In the genomic region with DNA sequence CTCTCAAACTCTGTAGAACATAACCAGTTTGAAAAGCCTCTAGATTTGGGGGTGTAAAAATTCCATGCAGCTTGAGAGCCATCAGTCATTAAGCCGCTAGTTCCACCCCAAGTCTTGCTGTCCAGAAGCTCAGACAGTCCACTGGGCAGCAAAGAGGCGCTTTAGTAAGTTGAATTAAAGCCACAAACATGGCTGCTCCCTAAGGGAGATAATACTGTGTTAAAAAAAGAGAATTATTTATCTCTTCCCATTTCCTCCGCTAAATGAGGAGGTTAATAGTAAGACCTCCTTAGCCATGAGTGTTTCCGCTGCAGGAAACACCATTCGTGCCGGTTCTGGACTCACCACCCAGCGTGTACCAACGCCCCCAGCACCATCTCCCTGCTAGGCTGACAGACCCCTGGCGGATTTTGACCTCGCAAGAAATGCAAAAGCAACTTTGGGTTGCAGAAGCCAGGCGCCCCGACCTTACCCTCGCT, we compare ENCODE assay signal across 8 cellular contexts. TPM values are rescaled to one million over a fixed set of nuclear protein-coding genes. Genes with fewer than 3 reads are reported as not detected.
A peak's percentile ranks its signal among the peaks of the same experiment; 100 is the strongest.
DNase-seq lines count a peak whose midpoint lies in the region; ATAC-seq, FAIRE-seq and TF ChIP-seq lines count a peak whose summit lies in the region.

No MANE protein-coding gene starts in this region.

- TF ChIP-seq POLR2A in HCT116 (IDR thresholded peaks at IDR 0.05; ENCODE audit: borderline replicate concordance, extremely low read depth, insufficient read depth, insufficient read length) (no peak), K562 (conservative IDR thresholded peaks at IDR 0.05) (no peak)

- H3K4me1 ChIP-seq in HCT116 (ENCODE audit: control insufficient read depth in 1 of 2, insufficient read depth in 2 of 2, low read length in 2 of 2) (peaks cover 18 to 34% of the 10 kb centered on the region in 2 experiments; a peak in 3 of 4 replicates), MM.1S (ENCODE audit: low read length) (peaks cover 23% of the 10 kb centered on the region), K562 (replicated peaks in 1 of 2; ENCODE audit: control insufficient read depth in 2 of 2, insufficient read depth in 2 of 2, low read length in 2 of 2) (peaks cover 24 to 31% of the 10 kb centered on the region in 2 experiments), keratinocyte (ENCODE audit: control insufficient read depth, extremely low read depth, insufficient read depth, low read length) (peaks cover 44% of the 10 kb centered on the region)

- intact Hi-C loops in HCT116 (cut with micrococcal nuclease), result loop anchor here (2.0 to 10.0 kb wide), 3 partner anchors 76 to 691 kb away; a partner anchor contains a TSS
- intact Hi-C loops in K562 (cut with micrococcal nuclease), result loop anchor here (2.0 to 10.0 kb wide), 6 partner anchors 77 to 309 kb away; a partner anchor contains a TSS

- peak; percentile 54 for ATAC-seq in HCT116
- ATAC-seq in K562, result peak; percentile 59

- H3K4me3 ChIP-seq in HCT116 (replicated peaks in 1 of 2; ENCODE audit: low read depth in 1 of 2, low read length in 2 of 2) (peak overlapping the region; percentile 47 to 87), MM.1S (ENCODE audit: low read length) (peak overlapping the region; percentile 91), K562 (peak overlapping the region; percentile 88), keratinocyte (ENCODE audit: control insufficient read depth in 2 of 3, extremely low read depth in 1 of 3, insufficient read depth in 2 of 3, low read depth in 1 of 3, low read length in 3 of 3) (peak overlapping the region; percentile 90 to 93 (median 91))

- H3K9me1 ChIP-seq in K562 (ENCODE audit: control insufficient read depth, insufficient read depth, low read length) (no peaks in the 10 kb centered on the region), keratinocyte (ENCODE audit: control insufficient read depth, extremely low read depth, insufficient read depth, low read length) (no peaks in the 10 kb centered on the region)

- CTCF ChIA-PET in HCT116 (lab: Charles Lee) (interaction anchor here (0.8 to 1.4 kb wide), 5 partner anchors 9 to 163 kb away, joined by 3 to 6 read pairs (median 5); a partner anchor contains a TSS), K562 (lab: Yijun Ruan, JAX; ENCODE audit: low intra/inter-chr PET ratio) (interaction anchor here (1.3 kb wide), 1 partner anchor 160 kb away, joined by 3 read pairs; no protein-coding TSS in a partner anchor)

- no peaks in the 10 kb centered on the region; a peak in 1 of 4 replicates for H3K36me3 ChIP-seq in HCT116 (ENCODE audit: control insufficient read depth in 1 of 2, insufficient read depth in 2 of 2, low read length in 2 of 2)
- no peaks in the 10 kb centered on the region for H3K36me3 ChIP-seq in MM.1S (replicated peaks; ENCODE audit: insufficient read depth, low read length)
- no peaks in the 10 kb centered on the region; the same call in 2 of the 3 replicates for H3K36me3 ChIP-seq in K562 (ENCODE audit: control insufficient read depth, insufficient read depth, low read length)
- H3K36me3 ChIP-seq in keratinocyte (ENCODE audit: control insufficient read depth in 2 of 2, extremely low read depth in 1 of 2, insufficient read depth in 2 of 2, low read length in 2 of 2), result peaks cover 0 to 2% of the 10 kb centered on the region in 2 experiments

- peak; percentile 13 for DNase-seq in activated T-cell treated with anti-CD3 and anti-CD28 coated beads for 24 hours (ENCODE audit: low read depth)
- no peak for DNase-seq in activated T-cell treated with anti-CD3 and anti-CD28 coated beads, Interleukin-2, amount 50 U/mL, for 1 hour
- DNase-seq in HCT116 (ENCODE audit: low read depth, low spot score), result no peak
- DNase-seq in MM.1S, result peak; percentile 12
- DNase-seq in K562 (ENCODE audit: extremely low read depth in 1 of 4, low spot score in 3 of 4), result peak; percentile 15 to 45 (median 22)
- DNase-seq in keratinocyte (ENCODE audit: low read depth, low spot score), result no peak
- peak; percentile 5 for DNase-seq in stimulated activated CD8-positive, alpha-beta memory T cell treated with anti-CD3 and anti-CD28 coated beads, Interleukin-15, amount 100 ng/mL, for 24 hours (ENCODE audit: low read depth)
- no peak for DNase-seq in ecto neural progenitor cell (ENCODE audit: low spot score)

- BruUV-seq in HCT116 (replicated peaks; lab: Mats Ljungman, UMichigan), result no TSS peak
- BruUV-seq in K562 (replicated peaks; lab: Mats Ljungman, UMichigan), result no TSS peak

- H3K9me2 ChIP-seq in HCT116 (ENCODE audit: insufficient read depth), result no peaks in the 10 kb centered on the region
- H3K9me2 ChIP-seq in MM.1S (replicated peaks; ENCODE audit: insufficient read depth, low read length), result no peaks in the 10 kb centered on the region

- FAIRE-seq in K562 (lab: Jason Lieb, UNC), result no peak
- no peak for FAIRE-seq in keratinocyte (lab: Jason Lieb, UNC)

- H3K4me2 ChIP-seq in HCT116 (ENCODE audit: low read length) (peak overlapping the region; percentile 99), MM.1S (ENCODE audit: low read depth, low read length) (peak overlapping the region; percentile 96), K562 (ENCODE audit: insufficient read depth, low read length) (peak overlapping the region; percentile 84), keratinocyte (ENCODE audit: control insufficient read depth, extremely low read depth, insufficient read depth, low read depth, low read length) (peak overlapping the region; percentile 74)

- H4K20me1 ChIP-seq in HCT116 (ENCODE audit: insufficient read depth), result no peaks in the 10 kb centered on the region
- no peaks in the 10 kb centered on the region for H4K20me1 ChIP-seq in MM.1S (ENCODE audit: insufficient read depth, low read length)
- H4K20me1 ChIP-seq in K562 (replicated peaks; ENCODE audit: control insufficient read depth, insufficient read depth, low read length), result no peaks in the 10 kb centered on the region
- H4K20me1 ChIP-seq in keratinocyte (ENCODE audit: control insufficient read depth, extremely low read depth, insufficient read depth, low read length), result no peaks in the 10 kb centered on the region

- WGBS in K562 (ENCODE audit: insufficient coverage, low coverage, missing lambda C conversion rate), result 0% methylated on average over 13 of the region's 13 CpGs

- TF ChIP-seq CTCF in HCT116 (IDR thresholded peaks at IDR 0.05 in 2 of 3, conservative IDR thresholded peaks at IDR 0.05 in 1 of 3; ENCODE audit: borderline replicate concordance in 1 of 3, insufficient read depth in 1 of 3, low read depth in 2 of 3, low read length in 2 of 3), result no peak
- no peak for TF ChIP-seq CTCF in MM.1S (IDR thresholded peaks at IDR 0.05; ENCODE audit: low read length)
- TF ChIP-seq CTCF in K562 (IDR thresholded peaks at IDR 0.05 in 2 of 3, conservative IDR thresholded peaks at IDR 0.05 in 1 of 3; ENCODE audit: insufficient read depth in 2 of 3, low read depth in 1 of 3, low read length in 3 of 3), result no peak
- TF ChIP-seq CTCF in keratinocyte (optimal IDR thresholded peaks at IDR 0.05 in 1 of 3, IDR thresholded peaks at IDR 0.05 in 1 of 3, conservative IDR thresholded peaks at IDR 0.05 in 1 of 3; ENCODE audit: extremely low read depth in 1 of 3, insufficient read depth in 2 of 3, low read length in 3 of 3), result no peak

- dilution Hi-C loops in keratinocyte (cut with MboI; ENCODE audit: extremely low pct_ligation_motif_present, low sequenced_read_pairs), result no loop called here

- in situ Hi-C loops in K562 (cut with MboI), result loop anchor here (5.0 to 10.0 kb wide), 2 partner anchors 76 to 159 kb away; a partner anchor contains a TSS

- H3K9ac ChIP-seq in HCT116 (ENCODE audit: low read length) (peak overlapping the region; percentile 70), MM.1S (ENCODE audit: low read length) (peak overlapping the region; percentile 76), K562 (ENCODE audit: insufficient read depth in 1 of 2, low read depth in 2 of 2, low read length in 2 of 2) (peak overlapping the region; percentile 70 to 92), keratinocyte (ENCODE audit: control insufficient read depth, extremely low read depth, insufficient read depth, low read length) (peak overlapping the region; percentile 85)

- no peak for TF ChIP-seq RAD21 in HCT116 (IDR thresholded peaks at IDR 0.05; ENCODE audit: low read depth)
- no peak for TF ChIP-seq RAD21 in K562 (CRISPR knock-in tag; conservative IDR thresholded peaks at IDR 0.05 in 1 of 2, IDR thresholded peaks at IDR 0.05 in 1 of 2)

- TF ChIP-seq EP300 in K562 (IDR thresholded peaks at IDR 0.05; ENCODE audit: low read length), result no peak

- H3K27me3 ChIP-seq in HCT116 (ENCODE audit: insufficient read depth, low read length), result no peaks in the 10 kb centered on the region
- H3K27me3 ChIP-seq in MM.1S (replicated peaks; ENCODE audit: insufficient read depth, low read length), result no peaks in the 10 kb centered on the region
- H3K27me3 ChIP-seq in K562 (ENCODE audit: control insufficient read depth in 2 of 2, insufficient read depth in 2 of 2, low read length in 2 of 2), result no peaks in the 10 kb centered on the region
- H3K27me3 ChIP-seq in keratinocyte (ENCODE audit: control insufficient read depth, extremely low read depth, insufficient read depth, low read length), result no peaks in the 10 kb centered on the region

- POLR2A ChIA-PET in HCT116 (lab: Charles Lee) (interaction anchor here (1.0 kb wide), 1 partner anchor 8 kb away, joined by 3 read pairs; a partner anchor contains a TSS), K562 (lab: Yijun Ruan, JAX) (interaction anchor here (0.8 to 1.3 kb wide), 3 partner anchors 10 to 17 kb away, joined by 3 to 5 read pairs (median 4); no protein-coding TSS in a partner anchor)

- H3K79me2 ChIP-seq in HCT116 (ENCODE audit: insufficient read depth, low read length) (peaks cover 40% of the 10 kb centered on the region), MM.1S (ENCODE audit: low read length) (peaks cover 37% of the 10 kb centered on the region), K562 (ENCODE audit: control insufficient read depth, insufficient read depth, low read length) (peaks cover 16% of the 10 kb centered on the region), keratinocyte (ENCODE audit: control insufficient read depth, insufficient read depth, low read length) (peaks cover 49% of the 10 kb centered on the region)

- peak overlapping the region; percentile 61 for H3K27ac ChIP-seq in HCT116 (ENCODE audit: low read depth, low read length)
- H3K27ac ChIP-seq in MM.1S (ENCODE audit: low read length), result peak overlapping the region; percentile 47; the same call in 1 of the 2 replicates
- peak overlapping the region; percentile 63 for H3K27ac ChIP-seq in K562 (ENCODE audit: extremely low read depth, low read depth, low read length)
- H3K27ac ChIP-seq in keratinocyte (ENCODE audit: control insufficient read depth, insufficient read depth, low read length), result peak overlapping the region; percentile 77

- peaks cover 13% of the 10 kb centered on the region for H3F3A ChIP-seq in MM.1S (ENCODE audit: insufficient read depth, low read length)

- H2AFZ ChIP-seq in HCT116 (ENCODE audit: low read depth, low read length, poor library complexity, severe bottlenecking), result no peak overlapping the region
- H2AFZ ChIP-seq in MM.1S (ENCODE audit: low read length), result peak overlapping the region; percentile 87
- H2AFZ ChIP-seq in K562 (ENCODE audit: low read depth, low read length), result peak overlapping the region; percentile 92
- peak overlapping the region; percentile 66 for H2AFZ ChIP-seq in keratinocyte (ENCODE audit: control insufficient read depth, low read length)

- RAD21 ChIA-PET in HCT116 (lab: Charles Lee; ENCODE audit: low non-redundant PET in 1 of 2, low total read pairs in 2 of 2, uncharacterized antibody in 2 of 2, unreplicated experiment in 2 of 2), result no interaction called here

- H3K9me3 ChIP-seq in HCT116 (ENCODE audit: control insufficient read depth in 1 of 2, insufficient read depth in 1 of 2, low read depth in 1 of 2, low read length in 2 of 2) (no peaks in the 10 kb centered on the region), MM.1S (replicated peaks; ENCODE audit: insufficient read depth, low read length) (no peaks in the 10 kb centered on the region), K562 (replicated peaks; ENCODE audit: control insufficient read depth, insufficient read depth, low read depth, low read length) (no peaks in the 10 kb centered on the region), keratinocyte (ENCODE audit: control insufficient read depth, low read depth, low read length) (no peaks in the 10 kb centered on the region)

RNA-seq across cellular contexts. Expression of a gene that starts 0.5 kb away (rescaled TPM):
- total RNA-seq in HCT116 (2021; ENCODE audit: unreplicated experiment) (46.5 TPM), K562 (2014; rRNA removed) (23.0 and 28.2 TPM in 2 replicates), K562 (2014; rRNA removed; fragmentation: Illumina TruSeq; extraction: Trizol) (31.5 and 33.5 TPM in 2 replicates), K562 (2015; rRNA removed; fragmentation: Illumina TruSeq; extraction: Trizol) (30.0 and 33.8 TPM in 2 replicates), K562 (2021) (24.8 and 25.4 TPM in 2 replicates)
- 32.8 and 42.6 TPM in 2 replicates for polyA plus RNA-seq in HCT116 (2012)
- total RNA-seq in K562 (2011; cell fraction: chromatin; rRNA removed; ENCODE audit: low replicate concordance), result 63.3 and 68.0 TPM in 2 replicates
- 58.0 and 66.8 TPM in 2 replicates for total RNA-seq in K562 (2011; cell fraction: nucleolus; rRNA removed)
- total RNA-seq in K562 (2011; cell fraction: nucleoplasm; rRNA removed), result 91.1 and 94.4 TPM in 2 replicates
- polyA plus RNA-seq in K562 (2011; rRNA removed) (83.8 and 90.4 TPM in 2 replicates), K562 (2014; fragmentation: Illumina TruSeq; extraction: Trizol) (37.1 and 51.5 TPM in 2 replicates), K562 (2014; fragmentation: Nextera tagmentation; extraction: Ambion mirVana) (1 to 10 TPM; 9.3 to 9.7 TPM), K562 (2014; rRNA removed) (19.9 and 26.5 TPM in 2 replicates), keratinocyte (228 to 461 TPM (median 407 TPM) in 3 replicates)
- 32.8 and 55.3 TPM in 2 replicates for polyA plus RNA-seq in K562 (2011; cell fraction: cytosol; rRNA removed)
- polyA plus RNA-seq in K562 (2011; cell fraction: nucleus; rRNA removed), result 37.7 and 56.4 TPM in 2 replicates
- 34.3 and 39.0 TPM in 2 replicates for polyA plus RNA-seq in K562 (2012)
- polyA minus RNA-seq in K562 (2011; rRNA and poly(A)+ RNA removed), result 104 and 110 TPM in 2 replicates
- polyA minus RNA-seq in K562 (2011; cell fraction: cytosol; rRNA and poly(A)+ RNA removed), result 40.5 and 50.2 TPM in 2 replicates
- 18.6 and 25.9 TPM in 2 replicates for polyA minus RNA-seq in K562 (2011; cell fraction: nucleus; rRNA and poly(A)+ RNA removed)
- polyA plus RNA-seq in keratinocyte (2011; ENCODE audit: low read depth), result 53.1 TPM
- polyA plus RNA-seq in keratinocyte (2011; cell fraction: cytosol; rRNA removed), result 238 and 550 TPM in 2 replicates
- polyA plus RNA-seq in keratinocyte (2011; cell fraction: nucleus; rRNA removed), result 412 and 455 TPM in 2 replicates
- polyA plus RNA-seq in keratinocyte (2012; ENCODE audit: low replicate concordance), result 126 and 170 TPM in 2 replicates
- 330 to 560 TPM (median 548 TPM) in 3 replicates for polyA minus RNA-seq in keratinocyte
- polyA minus RNA-seq in keratinocyte (2011; cell fraction: cytosol; rRNA and poly(A)+ RNA removed), result 257 TPM
- polyA minus RNA-seq in keratinocyte (2011; cell fraction: nucleus; rRNA and poly(A)+ RNA removed), result 276 and 427 TPM in 2 replicates

RNA-seq across cellular contexts. Expression of a gene that starts 8.7 kb away (rescaled TPM):
- total RNA-seq in HCT116 (2021; ENCODE audit: unreplicated experiment), result 41.3 TPM
- 25.4 and 25.8 TPM in 2 replicates for polyA plus RNA-seq in HCT116 (2012)
- 25.6 and 49.0 TPM in 2 replicates for total RNA-seq in K562 (2011; cell fraction: chromatin; rRNA removed; ENCODE audit: low replicate concordance)
- total RNA-seq in K562 (2011; cell fraction: nucleolus; rRNA removed), result 22.2 and 23.7 TPM in 2 replicates
- total RNA-seq in K562 (2011; cell fraction: nucleoplasm; rRNA removed), result 30.6 and 49.1 TPM in 2 replicates
- total RNA-seq in K562 (2014; rRNA removed), result 18.6 and 19.4 TPM in 2 replicates
- 41.5 and 47.2 TPM in 2 replicates for total RNA-seq in K562 (2014; rRNA removed; fragmentation: Illumina TruSeq; extraction: Trizol)
- total RNA-seq in K562 (2015; rRNA removed; fragmentation: Illumina TruSeq; extraction: Trizol), result 33.9 and 38.2 TPM in 2 replicates
- total RNA-seq in K562 (2021), result 30.0 and 31.7 TPM in 2 replicates
- 55.2 and 59.9 TPM in 2 replicates for polyA plus RNA-seq in K562 (2011; rRNA removed)
- 15.1 and 20.9 TPM in 2 replicates for polyA plus RNA-seq in K562 (2011; cell fraction: cytosol; rRNA removed)
- polyA plus RNA-seq in K562 (2011; cell fraction: nucleus; rRNA removed), result 21.9 and 34.3 TPM in 2 replicates
- polyA plus RNA-seq in K562 (2012), result 25.6 and 31.9 TPM in 2 replicates
- polyA plus RNA-seq in K562 (2014; fragmentation: Illumina TruSeq; extraction: Trizol), result 26.4 and 32.7 TPM in 2 replicates
- polyA plus RNA-seq in K562 (2014; fragmentation: Nextera tagmentation; extraction: Ambion mirVana), result 10 to 100 TPM; 60.5 to 65.9 TPM
- polyA plus RNA-seq in K562 (2014; rRNA removed), result 16.3 and 23.3 TPM in 2 replicates
- polyA minus RNA-seq in K562 (2011; rRNA and poly(A)+ RNA removed), result 52.9 and 54.6 TPM in 2 replicates
- polyA minus RNA-seq in K562 (2011; cell fraction: cytosol; rRNA and poly(A)+ RNA removed), result 14.9 and 18.9 TPM in 2 replicates
- 24.4 and 48.5 TPM in 2 replicates for polyA minus RNA-seq in K562 (2011; cell fraction: nucleus; rRNA and poly(A)+ RNA removed)
- polyA plus RNA-seq in keratinocyte, result 33.5 to 78.9 TPM (median 70.3 TPM) in 3 replicates
- polyA plus RNA-seq in keratinocyte (2011; ENCODE audit: low read depth), result 11.9 TPM
- 22.6 and 46.6 TPM in 2 replicates for polyA plus RNA-seq in keratinocyte (2011; cell fraction: cytosol; rRNA removed)
- polyA plus RNA-seq in keratinocyte (2011; cell fraction: nucleus; rRNA removed), result 26.1 and 26.8 TPM in 2 replicates
- 32.4 and 43.5 TPM in 2 replicates for polyA plus RNA-seq in keratinocyte (2012; ENCODE audit: low replicate concordance)
- polyA minus RNA-seq in keratinocyte, result 41.3 to 65.1 TPM (median 58.4 TPM) in 3 replicates
- polyA minus RNA-seq in keratinocyte (2011; cell fraction: cytosol; rRNA and poly(A)+ RNA removed), result 32.2 TPM
- 24.6 and 43.1 TPM in 2 replicates for polyA minus RNA-seq in keratinocyte (2011; cell fraction: nucleus; rRNA and poly(A)+ RNA removed)

Comparison
In these comparisons a context has a peak if more than half of its experiments do, and no peak if none do; other contexts are left out.
1. DNase-seq: peak in activated T-cell treated with anti-CD3 and anti-CD28 coated beads for 24 hours (single experiment), MM.1S (single experiment), K562 (4 of 4) and stimulated activated CD8-positive, alpha-beta memory T cell treated with anti-CD3 and anti-CD28 coated beads, Interleukin-15, amount 100 ng/mL, for 24 hours (single experiment); none in activated T-cell treated with anti-CD3 and anti-CD28 coated beads, Interleukin-2, amount 50 U/mL, for 1 hour (single experiment), HCT116 (single experiment), keratinocyte (single experiment) and ecto neural progenitor cell (single experiment).
2. Peak in every context shown above with its lines, with median percentiles within 50 percentile points of each other: H3K27ac ChIP-seq, H3K4me2 ChIP-seq, H3K4me3 ChIP-seq and H3K9ac ChIP-seq.